34 cellular contexts compared by ENCODE assay signal in genomic region chr10:61565819-61566560, GRCh38.
"Had no signal": no experiment of that assay in that cellular context is flagged by ENCODE, and none has a peak within 500 bp of the region (broad histone marks: within the 10 kb centered on the region; RNA-seq: fewer than 3 reads in every experiment).

No MANE protein-coding gene starts in this region.

- H3K36me3 Mint-ChIP-seq: activated CD8-positive, alpha-beta memory T cell treated with anti-CD3 and anti-CD28 coated beads, Interleukin-2, amount 10 ng/mL, durations not matched to agents 7 days and 5 days; activated naive CD4-positive, alpha-beta T cell treated with anti-CD3 and anti-CD28 coated beads, Interleukin-2, amount 10 ng/mL, durations not matched to agents 7 days and 5 days; activated naive CD8-positive, alpha-beta T cell; brain had no signal

- H3K9ac ChIP-seq: KMS-11 had no signal

- H3K4me3 Mint-ChIP-seq: activated CD4-positive, alpha-beta memory T cell treated with anti-CD3 and anti-CD28 coated beads, Interleukin-2, amount 10 ng/mL, durations not matched to agents 7 days and 5 days; activated CD8-positive, alpha-beta memory T cell treated with anti-CD3 and anti-CD28 coated beads, Interleukin-2, amount 10 ng/mL, durations not matched to agents 7 days and 5 days; activated naive CD4-positive, alpha-beta T cell treated with anti-CD3 and anti-CD28 coated beads, Interleukin-2, amount 10 ng/mL, durations not matched to agents 7 days and 5 days; activated naive CD8-positive, alpha-beta T cell; activated naive CD8-positive, alpha-beta T cell treated with anti-CD3 and anti-CD28 coated beads, Interleukin-2, amount 50 U/mL, for 24 hours; brain had no signal

- H3K4me1 Mint-ChIP-seq: activated CD4-positive, alpha-beta memory T cell treated with anti-CD3 and anti-CD28 coated beads, Interleukin-2, amount 10 ng/mL, durations not matched to agents 7 days and 5 days; activated CD8-positive, alpha-beta memory T cell treated with anti-CD3 and anti-CD28 coated beads, Interleukin-2, amount 10 ng/mL, durations not matched to agents 7 days and 5 days; activated naive CD4-positive, alpha-beta T cell treated with anti-CD3 and anti-CD28 coated beads, Interleukin-2, amount 10 ng/mL, durations not matched to agents 7 days and 5 days; activated naive CD8-positive, alpha-beta T cell treated with anti-CD3 and anti-CD28 coated beads, Interleukin-2, amount 50 U/mL, for 24 hours; brain had no signal

- H3K9me3 Mint-ChIP-seq: activated naive CD8-positive, alpha-beta T cell treated with anti-CD3 and anti-CD28 coated beads, Interleukin-2, amount 50 U/mL, for 24 hours had no signal

- H3K27me3 Mint-ChIP-seq: activated CD4-positive, alpha-beta memory T cell treated with anti-CD3 and anti-CD28 coated beads, Interleukin-2, amount 10 ng/mL, durations not matched to agents 7 days and 5 days; activated naive CD4-positive, alpha-beta T cell treated with anti-CD3 and anti-CD28 coated beads, Interleukin-2, amount 10 ng/mL, durations not matched to agents 7 days and 5 days; activated naive CD8-positive, alpha-beta T cell; activated naive CD8-positive, alpha-beta T cell treated with anti-CD3 and anti-CD28 coated beads, Interleukin-2, amount 50 U/mL, for 24 hours had no signal

- H3K36me3 ChIP-seq: Peyer's patch had no signal

- DNase-seq: activated CD4-positive, alpha-beta memory T cell treated with anti-CD3 and anti-CD28 coated beads, Interleukin-2, amount 10 ng/mL, durations not matched to agents 7 days and 5 days; activated CD4-positive, alpha-beta T cell treated with anti-CD3 and anti-CD28 coated beads for 1 hour; activated CD4-positive, alpha-beta T cell treated with anti-CD3 and anti-CD28 coated beads for 48 hours; activated CD4-positive, CD25-positive, alpha-beta regulatory T cell; activated CD8-positive, alpha-beta memory T cell treated with anti-CD3 and anti-CD28 coated beads for 24 hours; activated CD8-positive, alpha-beta memory T cell treated with anti-CD3 and anti-CD28 coated beads, Interleukin-2, amount 10 ng/mL, durations not matched to agents 7 days and 5 days; activated CD8-positive, alpha-beta memory T cell treated with anti-CD3 and anti-CD28 coated beads, Interleukin-2, amount 50 U/mL, for 48 hours; activated effector memory CD4-positive, alpha-beta T cell treated with Interleukin-2 at 50 U/mL for 16 hours; activated naive CD4-positive, alpha-beta T cell treated with anti-CD3 and anti-CD28 coated beads, Interleukin-2, amount 10 ng/mL, durations not matched to agents 7 days and 5 days; activated naive CD8-positive, alpha-beta T cell treated with anti-CD3 and anti-CD28 coated beads, Interleukin-2, amount 50 U/mL, for 24 hours; activated T-cell treated with anti-CD3 and anti-CD28 coated beads, Interleukin-2, amount 50 U/mL, for 48 hours; anterior cingulate cortex; NCI-H1105; NCI-H1436; NCI-H1694; NCI-H1930; NCI-H2081 treated with DMSO at 0.1 percent for 48 hours; NCI-H226; NCI-H446 treated with DMSO at 0.1 percent for 48 hours; NCI-H524; NCI-H69; NK-92 treated with Interleukin-12 subunit alpha and Interleukin-12 subunit beta, amount 100 ng/mL, for 24 hours; PC-3; Peyer's patch; RPMI8226; SW 1271; T-helper 1 cell; T-helper 2 cell; T-helper 9 cell had no signal

- H3K4me3 ChIP-seq: Peyer's patch had no signal

- H3K4me1 ChIP-seq: Peyer's patch had no signal

- H3K4me2 ChIP-seq: KMS-11 had no signal

- ATAC-seq: activated CD8-positive, alpha-beta memory T cell treated with anti-CD3 and anti-CD28 coated beads, Interleukin-2, amount 10 ng/mL, durations not matched to agents 7 days and 5 days; activated naive CD8-positive, alpha-beta T cell treated with anti-CD3 and anti-CD28 coated beads, Interleukin-2, amount 50 U/mL, for 24 hours; PC-3; Right ventricle myocardium inferior had no signal

- H3K27me3 ChIP-seq: Peyer's patch had no signal

- H3K9me3 ChIP-seq: Peyer's patch had no signal

- H3K27ac Mint-ChIP-seq: activated CD4-positive, alpha-beta memory T cell treated with anti-CD3 and anti-CD28 coated beads, Interleukin-2, amount 10 ng/mL, durations not matched to agents 7 days and 5 days; activated CD8-positive, alpha-beta memory T cell treated with anti-CD3 and anti-CD28 coated beads, Interleukin-2, amount 10 ng/mL, durations not matched to agents 7 days and 5 days; activated naive CD4-positive, alpha-beta T cell treated with anti-CD3 and anti-CD28 coated beads, Interleukin-2, amount 10 ng/mL, durations not matched to agents 7 days and 5 days; activated naive CD8-positive, alpha-beta T cell; activated naive CD8-positive, alpha-beta T cell treated with anti-CD3 and anti-CD28 coated beads, Interleukin-2, amount 50 U/mL, for 24 hours; brain had no signal

- H3K27ac ChIP-seq: KMS-11, Peyer's patch, VCaP had no signal
